ENCODE assay signal across 1 cellular context in the genomic region with DNA sequence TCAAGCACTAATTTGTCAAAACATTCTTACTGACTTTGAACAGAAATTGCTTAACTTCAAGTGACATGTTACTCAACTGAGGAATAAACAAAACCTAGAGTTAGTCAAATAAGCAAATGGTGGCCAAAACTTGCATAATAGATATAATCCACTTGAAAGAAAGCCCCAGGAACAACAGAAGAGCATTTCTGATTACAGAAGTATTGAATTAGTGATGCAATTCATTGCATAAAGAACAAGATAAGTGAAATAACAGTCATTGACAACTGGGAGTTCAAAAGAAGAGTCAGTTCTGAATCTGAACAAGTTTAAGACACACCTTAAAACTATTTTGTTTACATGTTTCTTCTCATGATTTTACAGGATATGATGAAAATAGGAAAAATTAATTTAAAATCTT.
TF ChIP-seq lines count a peak whose summit lies in the region.

No MANE protein-coding gene starts in this region.

TF ChIP-seq in K562, 482 proteins besides CTCF, POLR2A, EP300 and RAD21:
- no peak for TF ChIP-seq CREM (IDR thresholded peaks at IDR 0.05; ENCODE audit: low read depth)
- TF ChIP-seq CEBPB (tag; IDR thresholded peaks at IDR 0.05) = 0 out of 2 replicates have a peak, but pooled peaks have one; percentile 24
- no peak for TF ChIP-seq CEBPG (CRISPR knock-in tag; IDR thresholded peaks at IDR 0.05)
- TF ChIP-seq CEBPG (tag; conservative IDR thresholded peaks at IDR 0.05 in 1 of 2, IDR thresholded peaks at IDR 0.05 in 1 of 2) = no peak
- TF ChIP-seq, protein P1, sequence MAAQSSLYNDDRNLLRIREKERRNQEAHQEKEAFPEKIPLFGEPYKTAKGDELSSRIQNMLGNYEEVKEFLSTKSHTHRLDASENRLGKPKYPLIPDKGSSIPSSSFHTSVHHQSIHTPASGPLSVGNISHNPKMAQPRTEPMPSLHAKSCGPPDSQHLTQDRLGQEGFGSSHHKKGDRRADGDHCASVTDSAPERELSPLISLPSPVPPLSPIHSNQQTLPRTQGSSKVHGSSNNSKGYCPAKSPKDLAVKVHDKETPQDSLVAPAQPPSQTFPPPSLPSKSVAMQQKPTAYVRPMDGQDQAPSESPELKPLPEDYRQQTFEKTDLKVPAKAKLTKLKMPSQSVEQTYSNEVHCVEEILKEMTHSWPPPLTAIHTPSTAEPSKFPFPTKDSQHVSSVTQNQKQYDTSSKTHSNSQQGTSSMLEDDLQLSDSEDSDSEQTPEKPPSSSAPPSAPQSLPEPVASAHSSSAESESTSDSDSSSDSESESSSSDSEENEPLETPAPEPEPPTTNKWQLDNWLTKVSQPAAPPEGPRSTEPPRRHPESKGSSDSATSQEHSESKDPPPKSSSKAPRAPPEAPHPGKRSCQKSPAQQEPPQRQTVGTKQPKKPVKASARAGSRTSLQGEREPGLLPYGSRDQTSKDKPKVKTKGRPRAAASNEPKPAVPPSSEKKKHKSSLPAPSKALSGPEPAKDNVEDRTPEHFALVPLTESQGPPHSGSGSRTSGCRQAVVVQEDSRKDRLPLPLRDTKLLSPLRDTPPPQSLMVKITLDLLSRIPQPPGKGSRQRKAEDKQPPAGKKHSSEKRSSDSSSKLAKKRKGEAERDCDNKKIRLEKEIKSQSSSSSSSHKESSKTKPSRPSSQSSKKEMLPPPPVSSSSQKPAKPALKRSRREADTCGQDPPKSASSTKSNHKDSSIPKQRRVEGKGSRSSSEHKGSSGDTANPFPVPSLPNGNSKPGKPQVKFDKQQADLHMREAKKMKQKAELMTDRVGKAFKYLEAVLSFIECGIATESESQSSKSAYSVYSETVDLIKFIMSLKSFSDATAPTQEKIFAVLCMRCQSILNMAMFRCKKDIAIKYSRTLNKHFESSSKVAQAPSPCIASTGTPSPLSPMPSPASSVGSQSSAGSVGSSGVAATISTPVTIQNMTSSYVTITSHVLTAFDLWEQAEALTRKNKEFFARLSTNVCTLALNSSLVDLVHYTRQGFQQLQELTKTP (IDR thresholded peaks at IDR 0.05; ENCODE audit: low read depth in 1 of 2, partially characterized antibody in 2 of 2) = no peak
TF ChIP-seq in K562: peak in this region for 1.
